Comparison of ENCODE assay signal across 17 cellular contexts in genomic region chr13:24745861-24746617, GRCh38. TPM values are rescaled to one million over a fixed set of nuclear protein-coding genes. Genes with fewer than 3 reads are reported as not detected.
DNase-seq lines count a peak whose midpoint lies in the region; ATAC-seq and TF ChIP-seq lines count a peak whose summit lies in the region.
"Had no signal": no experiment of that assay in that cellular context is flagged by ENCODE, and none has a peak within 500 bp of the region (broad histone marks: within the 10 kb centered on the region; RNA-seq: fewer than 3 reads in every experiment).

No MANE protein-coding gene starts in this region.

- H3K9ac ChIP-seq in mammary epithelial cell (ENCODE audit: insufficient read depth, low read length) = no peak overlapping the region
- H3K9ac ChIP-seq in adipocyte (ENCODE audit: low read length) = no peak overlapping the region

- H3K27ac Mint-ChIP-seq in stimulated activated effector memory CD8-positive, alpha-beta T cell treated with anti-CD3 and anti-CD28 coated beads, Interleukin-12 subunit alpha, Interleukin-12 subunit beta, amount 100 ng/mL, for 72 hours = no peak overlapping the region

- H3K36me3 Mint-ChIP-seq in stimulated activated effector memory CD8-positive, alpha-beta T cell treated with anti-CD3 and anti-CD28 coated beads, Interleukin-12 subunit alpha, Interleukin-12 subunit beta, amount 100 ng/mL, for 72 hours = no peaks in the 10 kb centered on the region

- H2AFZ ChIP-seq in mammary epithelial cell (ENCODE audit: low read depth, low read length) = peak overlapping the region; percentile 68

- no peaks in the 10 kb centered on the region for H3K36me3 ChIP-seq in mammary epithelial cell (ENCODE audit: insufficient read depth, low read length)
- no peaks in the 10 kb centered on the region for H3K36me3 ChIP-seq in breast epithelium
- no peaks in the 10 kb centered on the region for H3K36me3 ChIP-seq in adipocyte (ENCODE audit: control insufficient read depth, insufficient read depth, low read length, severe bottlenecking)
- H3K36me3 ChIP-seq: lower lobe of right lung, SJSA1, tibial artery had no signal

- ATAC-seq in stimulated activated effector memory CD8-positive, alpha-beta T cell treated with anti-CD3 and anti-CD28 coated beads, Interleukin-12 subunit alpha, Interleukin-12 subunit beta, amount 100 ng/mL, for 72 hours = peak; percentile 25

- peaks cover 8% of the 10 kb centered on the region for H3K4me1 Mint-ChIP-seq in stimulated activated effector memory CD8-positive, alpha-beta T cell treated with anti-CD3 and anti-CD28 coated beads, Interleukin-12 subunit alpha, Interleukin-12 subunit beta, amount 100 ng/mL, for 72 hours

- H3K4me2 ChIP-seq in mammary epithelial cell (ENCODE audit: insufficient read depth, low read depth, low read length) = peak overlapping the region; percentile 77

- H3K9me3 ChIP-seq in mammary epithelial cell (replicated peaks; ENCODE audit: insufficient read depth, low read length) (no peaks in the 10 kb centered on the region), breast epithelium (no peaks in the 10 kb centered on the region), adipocyte (ENCODE audit: control insufficient read depth, low read length) (no peaks in the 10 kb centered on the region)
- H3K9me3 ChIP-seq: lower lobe of right lung, SJSA1, tibial artery had no signal

- no peaks in the 10 kb centered on the region for H3K79me2 ChIP-seq in mammary epithelial cell (ENCODE audit: insufficient read depth, low read length)

- H4K20me1 ChIP-seq in mammary epithelial cell (ENCODE audit: insufficient read depth, low read length) = peaks cover 5% of the 10 kb centered on the region

- peak overlapping the region; percentile 62 for H3K4me3 Mint-ChIP-seq in stimulated activated effector memory CD8-positive, alpha-beta T cell treated with anti-CD3 and anti-CD28 coated beads, Interleukin-12 subunit alpha, Interleukin-12 subunit beta, amount 100 ng/mL, for 72 hours

- WGBS in mammary epithelial cell (ENCODE audit: low coverage, missing lambda C conversion rate) = 3% methylated on average over 14 of the region's 70 CpGs

- no peak for TF ChIP-seq CTCF in mammary epithelial cell (conservative IDR thresholded peaks at IDR 0.05 in 1 of 2, IDR thresholded peaks at IDR 0.05 in 1 of 2; ENCODE audit: extremely low read depth in 1 of 2, insufficient read depth in 1 of 2, low read depth in 1 of 2, low read length in 2 of 2)
- TF ChIP-seq CTCF in breast epithelium (IDR thresholded peaks at IDR 0.05) = no peak

- H3K27me3 ChIP-seq in mammary epithelial cell (ENCODE audit: insufficient read depth, low read length) (peaks cover 20% of the 10 kb centered on the region), breast epithelium (peaks cover 0 to 59% of the 10 kb centered on the region in 2 donors), adipocyte (replicated peaks; ENCODE audit: control insufficient read depth, insufficient read depth, low read length) (peaks cover 58% of the 10 kb centered on the region)

- no TSS peak for BruUV-seq in mammary epithelial cell (replicated peaks; lab: Mats Ljungman, UMichigan)

- peak; percentile 13 for DNase-seq in mammary epithelial cell
- no peak for DNase-seq in breast epithelium (ENCODE audit: low spot score in 2 of 2)
- no peak for DNase-seq in adipocyte (ENCODE audit: low read depth)
- DNase-seq in iPS-NIHi11 (ENCODE audit: low spot score) = peak; percentile 20
- no peak for DNase-seq in stimulated activated effector memory CD8-positive, alpha-beta T cell treated with anti-CD3 and anti-CD28 coated beads, Interleukin-12 subunit alpha, Interleukin-12 subunit beta, amount 100 ng/mL, for 72 hours (ENCODE audit: low spot score in 2 of 2)
- DNase-seq in COR-L47 (lab: John Stamatoyannopoulos, UW) = no peak
- no peak for DNase-seq in NCI-H748 treated with DMSO at 0.1 percent for 48 hours (lab: John Stamatoyannopoulos, UW)
- DNase-seq in glomerular visceral epithelial cell (ENCODE audit: extremely low spot score) = no peak
- DNase-seq: activated naive CD4-positive, alpha-beta T cell; lower lobe of right lung; NCI-H1436; NCI-H345; occipital lobe; tibial artery had no signal

- no peak overlapping the region for H3K27ac ChIP-seq in mammary epithelial cell (ENCODE audit: insufficient read depth, low read depth, low read length)
- no peak overlapping the region for H3K27ac ChIP-seq in breast epithelium
- H3K27ac ChIP-seq: lower lobe of right lung, SJSA1, tibial artery had no signal

- peak overlapping the region in 1 of 3 experiments; percentile 28 for H3K4me3 ChIP-seq in mammary epithelial cell (replicated peaks in 1 of 3; ENCODE audit: insufficient read depth in 1 of 3, low read depth in 2 of 3, low read length in 3 of 3)
- H3K4me3 ChIP-seq in breast epithelium = no peak overlapping the region
- H3K4me3 ChIP-seq in adipocyte (ENCODE audit: low read length) = peak overlapping the region; percentile 71
- H3K4me3 ChIP-seq: lower lobe of right lung, SJSA1 had no signal

- no peak for TF ChIP-seq POLR2A in breast epithelium (IDR thresholded peaks at IDR 0.05)

- peaks cover 21% of the 10 kb centered on the region for H3K4me1 ChIP-seq in mammary epithelial cell (ENCODE audit: insufficient read depth, low read length)
- H3K4me1 ChIP-seq in breast epithelium = no peaks in the 10 kb centered on the region
- H3K4me1 ChIP-seq in adipocyte (ENCODE audit: control insufficient read depth, insufficient read depth, low read length) = no peaks in the 10 kb centered on the region
- H3K4me1 ChIP-seq: SJSA1 had no signal

- H3K9me3 Mint-ChIP-seq in stimulated activated effector memory CD8-positive, alpha-beta T cell treated with anti-CD3 and anti-CD28 coated beads, Interleukin-12 subunit alpha, Interleukin-12 subunit beta, amount 100 ng/mL, for 72 hours = no peaks in the 10 kb centered on the region
- H3K9me3 Mint-ChIP-seq: central memory CD8-positive, alpha-beta T cell had no signal

- intact Hi-C loops in mammary epithelial cell (cut with micrococcal nuclease) (no loop called here), breast epithelium (cut with DNase I; ENCODE audit: low total_unique reads) (no loop called here)

- in situ Hi-C loops in mammary epithelial cell (cut with MboI; ENCODE audit: low sequenced_read_pairs in 2 of 2) = loop anchor here in 1 of 2 donors (25.0 kb wide), 1 partner anchor 216 kb away; no protein-coding TSS in a partner anchor

- CTCF ChIA-PET in mammary epithelial cell (lab: Charles Lee; ENCODE audit: low non-redundant PET) = no interaction called here

- dilution Hi-C loops in mammary epithelial cell (cut with HindIII; ENCODE audit: low sequenced_read_pairs) = no loop called here

RNA-seq across cellular contexts. Expression of gene RNF17, which starts 17.9 kb away (rescaled TPM):
- total RNA-seq in mammary epithelial cell (not detected), breast epithelium (under 1 TPM in 1 of 3 donors, not detected in 2; 0.29 TPM)
- not detected for polyA plus RNA-seq in mammary epithelial cell
- polyA minus RNA-seq in mammary epithelial cell = not detected
- total RNA-seq: activated CD8-positive, alpha-beta memory T cell treated with anti-CD3 and anti-CD28 coated beads for 36 hours; lower lobe of right lung; occipital lobe; SJSA1 had no signal

Comparison
In these comparisons a context has a peak if more than half of its experiments do, and no peak if none do; other contexts are left out.
1. DNase-seq: peak in mammary epithelial cell (single experiment) and iPS-NIHi11 (single experiment); none in breast epithelium (0 of 2), adipocyte (single experiment), stimulated activated effector memory CD8-positive, alpha-beta T cell treated with anti-CD3 and anti-CD28 coated beads, Interleukin-12 subunit alpha, Interleukin-12 subunit beta, amount 100 ng/mL, for 72 hours (0 of 2), COR-L47 (single experiment), NCI-H748 treated with DMSO at 0.1 percent for 48 hours (single experiment) and glomerular visceral epithelial cell (single experiment).